In genomic region chr9:2336055-2336454, GRCh38 we compare ENCODE assay signal across 12 cellular contexts.
DNase-seq lines count a peak whose midpoint lies in the region; ATAC-seq, FAIRE-seq and TF ChIP-seq lines count a peak whose summit lies in the region.
"Had no signal": no experiment of that assay in that cellular context is flagged by ENCODE, and none has a peak within 500 bp of the region (broad histone marks: within the 10 kb centered on the region; RNA-seq: fewer than 3 reads in every experiment).

No MANE protein-coding gene starts in this region.

- no peak overlapping the region for H3K9ac ChIP-seq in endothelial cell of umbilical vein (replicated peaks; ENCODE audit: extremely low read depth, insufficient read depth, low read length)

- no peak overlapping the region for H3K27ac Mint-ChIP-seq in progenitor cell of endocrine pancreas
- no peak overlapping the region for H3K27ac Mint-ChIP-seq in activated T-helper 1 cell treated with anti-CD3 and anti-CD28 coated beads, Interleukin-12 subunit alpha, Interleukin-12 subunit beta, Interleukin-2, Interleukin-4 antibody, amounts not matched to agents 30 ng/mL and 10 ng/mL and 1 ng/mL, durations not matched to agents 14 hours and 24 hours and 36 hours
- H3K27ac Mint-ChIP-seq: dendritic cell treated with granulocyte-macrophage colony-stimulating factor and Interleukin-4, amounts not matched to agents 40 ng/mL and 50 ng/mL, for 4 days had no signal

- peaks cover 2% of the 10 kb centered on the region for H3K9me3 Mint-ChIP-seq in progenitor cell of endocrine pancreas (ENCODE audit: low read depth)
- no peaks in the 10 kb centered on the region for H3K9me3 Mint-ChIP-seq in activated T-helper 1 cell treated with anti-CD3 and anti-CD28 coated beads, Interleukin-12 subunit alpha, Interleukin-12 subunit beta, Interleukin-2, Interleukin-4 antibody, amounts not matched to agents 30 ng/mL and 10 ng/mL and 1 ng/mL, durations not matched to agents 14 hours and 24 hours and 36 hours
- H3K9me3 Mint-ChIP-seq: dendritic cell treated with granulocyte-macrophage colony-stimulating factor and Interleukin-4, amounts not matched to agents 40 ng/mL and 50 ng/mL, for 4 days had no signal

- BruUV-seq in endothelial cell of umbilical vein (replicated peaks; lab: Mats Ljungman, UMichigan), result no TSS peak

- intact Hi-C loops in endothelial cell of umbilical vein (cut with micrococcal nuclease), result loop anchor here (1.0 to 5.0 kb wide), 2 partner anchors 392 to 501 kb away; no protein-coding TSS in a partner anchor
- intact Hi-C loops in activated T-helper 1 cell treated with anti-CD3 and anti-CD28 coated beads, Interleukin-12 subunit alpha, Interleukin-12 subunit beta, Interleukin-2, Interleukin-4 antibody, amounts not matched to agents 30 ng/mL and 10 ng/mL and 1 ng/mL, durations not matched to agents 14 hours and 24 hours and 36 hours (cut with micrococcal nuclease), result no loop called here

- H3K9me1 ChIP-seq in endothelial cell of umbilical vein (replicated peaks; ENCODE audit: control insufficient read depth, extremely low read depth, insufficient read depth, low read length), result no peaks in the 10 kb centered on the region

- CTCF ChIA-PET in endothelial cell of umbilical vein (lab: Charles Lee), result interaction anchor here (0.9 to 3.0 kb wide), 2 partner anchors 15 to 392 kb away, joined by 3 to 28 read pairs; no protein-coding TSS in a partner anchor

- H2AFZ ChIP-seq in endothelial cell of umbilical vein (ENCODE audit: low read depth, low read length), result no peak overlapping the region

- peak; percentile 23 for DNase-seq in NCI-H748 (lab: John Stamatoyannopoulos, UW; ENCODE audit: unreplicated experiment)
- no peak for DNase-seq in NCI-H748 treated with DMSO at 0.1 percent for 48 hours (lab: John Stamatoyannopoulos, UW)
- DNase-seq in NCI-H187 treated with DMSO at 0.1 percent for 48 hours (lab: John Stamatoyannopoulos, UW), result peak; percentile 10
- peak; percentile 8 for DNase-seq in endothelial cell of umbilical vein (ENCODE audit: low read depth, low spot score)
- DNase-seq in progenitor cell of endocrine pancreas (ENCODE audit: low spot score, unreplicated experiment), result no peak
- no peak for DNase-seq in activated T-helper 1 cell treated with anti-CD3 and anti-CD28 coated beads, Interleukin-12 subunit alpha, Interleukin-12 subunit beta, Interleukin-2, Interleukin-4 antibody, amounts not matched to agents 30 ng/mL and 10 ng/mL and 1 ng/mL, durations not matched to agents 14 hours and 24 hours and 36 hours (ENCODE audit: low spot score)
- no peak for DNase-seq in amniotic stem cell (lab: John Stamatoyannopoulos, UW)
- DNase-seq: occipital lobe had no signal

- peaks cover 22% of the 10 kb centered on the region for H3K4me1 Mint-ChIP-seq in progenitor cell of endocrine pancreas (ENCODE audit: low read depth)
- no peaks in the 10 kb centered on the region for H3K4me1 Mint-ChIP-seq in activated T-helper 1 cell treated with anti-CD3 and anti-CD28 coated beads, Interleukin-12 subunit alpha, Interleukin-12 subunit beta, Interleukin-2, Interleukin-4 antibody, amounts not matched to agents 30 ng/mL and 10 ng/mL and 1 ng/mL, durations not matched to agents 14 hours and 24 hours and 36 hours (ENCODE audit: low read depth)

- H3K4me2 ChIP-seq in endothelial cell of umbilical vein (ENCODE audit: insufficient read depth, low read length), result no peak overlapping the region

- no peaks in the 10 kb centered on the region for H3K27me3 ChIP-seq in endothelial cell of umbilical vein (ENCODE audit: control insufficient read depth in 2 of 2, insufficient read depth in 2 of 2, low read length in 2 of 2)

- TF ChIP-seq CTCF in endothelial cell of umbilical vein (IDR thresholded peaks at IDR 0.05; ENCODE audit: extremely low read depth in 1 of 2, insufficient read depth in 1 of 2, low read depth in 1 of 2, low read length in 2 of 2) (peak in 1 of 2 donors; percentile 12), progenitor cell of endocrine pancreas (IDR thresholded peaks at IDR 0.05; ENCODE audit: unreplicated experiment) (peak; percentile 31)

- FAIRE-seq in endothelial cell of umbilical vein (lab: Jason Lieb, UNC), result no peak
- FAIRE-seq: H54 had no signal

- H3K4me1 ChIP-seq in endothelial cell of umbilical vein (ENCODE audit: control insufficient read depth, extremely low read depth, insufficient read depth, low read length), result no peaks in the 10 kb centered on the region

- TF ChIP-seq POLR2A in endothelial cell of umbilical vein (IDR thresholded peaks at IDR 0.05; ENCODE audit: low read depth, low read length), result no peak

- no peak for ATAC-seq in GM19455 (IDR thresholded peaks at IDR 0.05; ENCODE audit: unreplicated experiment)

- no peak overlapping the region for H3K4me3 Mint-ChIP-seq in progenitor cell of endocrine pancreas (ENCODE audit: low read depth)
- H3K4me3 Mint-ChIP-seq in activated T-helper 1 cell treated with anti-CD3 and anti-CD28 coated beads, Interleukin-12 subunit alpha, Interleukin-12 subunit beta, Interleukin-2, Interleukin-4 antibody, amounts not matched to agents 30 ng/mL and 10 ng/mL and 1 ng/mL, durations not matched to agents 14 hours and 24 hours and 36 hours, result no peak overlapping the region
- H3K4me3 Mint-ChIP-seq: dendritic cell treated with granulocyte-macrophage colony-stimulating factor and Interleukin-4, amounts not matched to agents 40 ng/mL and 50 ng/mL, for 4 days had no signal

- no peaks in the 10 kb centered on the region for H3K9me3 ChIP-seq in endothelial cell of umbilical vein (replicated peaks; ENCODE audit: control insufficient read depth, insufficient read depth, low read length)

- H3K27me3 Mint-ChIP-seq in progenitor cell of endocrine pancreas, result no peaks in the 10 kb centered on the region
- no peaks in the 10 kb centered on the region for H3K27me3 Mint-ChIP-seq in activated T-helper 1 cell treated with anti-CD3 and anti-CD28 coated beads, Interleukin-12 subunit alpha, Interleukin-12 subunit beta, Interleukin-2, Interleukin-4 antibody, amounts not matched to agents 30 ng/mL and 10 ng/mL and 1 ng/mL, durations not matched to agents 14 hours and 24 hours and 36 hours (ENCODE audit: insufficient read depth)
- H3K27me3 Mint-ChIP-seq: dendritic cell treated with granulocyte-macrophage colony-stimulating factor and Interleukin-4, amounts not matched to agents 40 ng/mL and 50 ng/mL, for 4 days had no signal

- POLR2A ChIA-PET in endothelial cell of umbilical vein (lab: Charles Lee), result no interaction called here

- no peaks in the 10 kb centered on the region for H4K20me1 ChIP-seq in endothelial cell of umbilical vein (replicated peaks; ENCODE audit: control insufficient read depth, extremely low read depth, insufficient read depth, low read length)

- dilution Hi-C loops in endothelial cell of umbilical vein (cut with MboI; ENCODE audit: extremely low pct_ligation_motif_present, low sequenced_read_pairs), result no loop called here

- H3K36me3 ChIP-seq in endothelial cell of umbilical vein (ENCODE audit: control insufficient read depth in 2 of 2, extremely low read depth in 1 of 2, insufficient read depth in 2 of 2, low read length in 2 of 2), result no peaks in the 10 kb centered on the region

- H3K4me3 ChIP-seq in endothelial cell of umbilical vein (replicated peaks in 1 of 3; ENCODE audit: insufficient read depth in 1 of 3, low read depth in 1 of 3, low read length in 3 of 3), result no peak overlapping the region

- no peak overlapping the region for H3K27ac ChIP-seq in endothelial cell of umbilical vein (ENCODE audit: insufficient read depth, low read depth, low read length)
- H3K27ac ChIP-seq: HL-60 had no signal

- H3K79me2 ChIP-seq in endothelial cell of umbilical vein (ENCODE audit: control insufficient read depth, insufficient read depth, low read length), result no peaks in the 10 kb centered on the region

- no peaks in the 10 kb centered on the region for H3K36me3 Mint-ChIP-seq in progenitor cell of endocrine pancreas (ENCODE audit: insufficient read depth)
- H3K36me3 Mint-ChIP-seq in activated T-helper 1 cell treated with anti-CD3 and anti-CD28 coated beads, Interleukin-12 subunit alpha, Interleukin-12 subunit beta, Interleukin-2, Interleukin-4 antibody, amounts not matched to agents 30 ng/mL and 10 ng/mL and 1 ng/mL, durations not matched to agents 14 hours and 24 hours and 36 hours (ENCODE audit: low read depth), result no peaks in the 10 kb centered on the region

TF ChIP-seq in endothelial cell of umbilical vein, 7 proteins besides CTCF, POLR2A, EP300 and RAD21:
- no peak for TF ChIP-seq POLR2AphosphoS5 (IDR thresholded peaks at IDR 0.05; ENCODE audit: insufficient read depth, low read depth, low read length)
- TF ChIP-seq MYC (IDR thresholded peaks at IDR 0.05; ENCODE audit: low read depth, low read length), result no peak
- TF ChIP-seq MAX (IDR thresholded peaks at IDR 0.05; ENCODE audit: insufficient read depth, insufficient read length), result no peak
- no peak for TF ChIP-seq GATA2 (IDR thresholded peaks at IDR 0.05; ENCODE audit: insufficient read depth, insufficient read length, low read depth, low read length)
- TF ChIP-seq JUN (IDR thresholded peaks at IDR 0.05; ENCODE audit: borderline replicate concordance, insufficient read depth, insufficient read length, low read depth), result no peak
- no peak for TF ChIP-seq FOS (IDR thresholded peaks at IDR 0.05; ENCODE audit: borderline replicate concordance, insufficient read depth, low read length)
- TF ChIP-seq EZH2 (IDR thresholded peaks at IDR 0.05; ENCODE audit: borderline replicate concordance, low read depth, low read length, severe bottlenecking), result no peak
TF ChIP-seq in endothelial cell of umbilical vein: peak in this region for 0.

Comparison
In these comparisons a context has a peak if more than half of its experiments do, and no peak if none do; other contexts are left out.
1. DNase-seq: peak in NCI-H748 (single experiment), NCI-H187 treated with DMSO at 0.1 percent for 48 hours (single experiment) and endothelial cell of umbilical vein (single experiment); none in NCI-H748 treated with DMSO at 0.1 percent for 48 hours (single experiment), progenitor cell of endocrine pancreas (single experiment), activated T-helper 1 cell treated with anti-CD3 and anti-CD28 coated beads, Interleukin-12 subunit alpha, Interleukin-12 subunit beta, Interleukin-2, Interleukin-4 antibody, amounts not matched to agents 30 ng/mL and 10 ng/mL and 1 ng/mL, durations not matched to agents 14 hours and 24 hours and 36 hours (single experiment) and amniotic stem cell (single experiment).